1 cellular context compared by ENCODE assay signal in the genomic region with DNA sequence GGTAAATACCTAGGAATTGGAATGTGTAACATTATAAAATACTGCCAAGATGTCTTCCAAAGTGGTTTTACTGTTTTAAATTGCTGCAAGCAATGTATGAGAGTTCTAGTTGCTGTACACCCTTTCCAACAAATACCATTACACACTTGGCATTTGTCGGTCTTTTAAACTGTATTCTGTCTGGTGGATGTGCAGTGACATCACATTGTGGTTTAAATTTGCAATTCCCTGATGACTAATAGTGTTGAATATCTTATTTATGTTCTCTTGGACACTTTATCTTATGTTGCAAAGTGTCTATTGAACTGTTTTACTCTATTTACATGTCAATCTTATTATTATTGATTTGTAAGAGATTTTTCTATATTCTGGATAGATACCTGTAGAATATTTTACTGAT.
TF ChIP-seq lines count a peak whose summit lies in the region.

No MANE protein-coding gene starts in this region.

TF ChIP-seq in SK-N-SH, 30 proteins besides CTCF, POLR2A, EP300 and RAD21 (continued from another document):
- 0 out of 2 replicates have a peak, but pooled peaks have one; percentile 17 for TF ChIP-seq PBX3 (IDR thresholded peaks at IDR 0.05)
- TF ChIP-seq SMC3 (IDR thresholded peaks at IDR 0.05; ENCODE audit: low read depth, low read length): no peak
- no peak for TF ChIP-seq POLR2AphosphoS5 (IDR thresholded peaks at IDR 0.05; ENCODE audit: low read depth, low read length)
- TF ChIP-seq, protein P1, sequence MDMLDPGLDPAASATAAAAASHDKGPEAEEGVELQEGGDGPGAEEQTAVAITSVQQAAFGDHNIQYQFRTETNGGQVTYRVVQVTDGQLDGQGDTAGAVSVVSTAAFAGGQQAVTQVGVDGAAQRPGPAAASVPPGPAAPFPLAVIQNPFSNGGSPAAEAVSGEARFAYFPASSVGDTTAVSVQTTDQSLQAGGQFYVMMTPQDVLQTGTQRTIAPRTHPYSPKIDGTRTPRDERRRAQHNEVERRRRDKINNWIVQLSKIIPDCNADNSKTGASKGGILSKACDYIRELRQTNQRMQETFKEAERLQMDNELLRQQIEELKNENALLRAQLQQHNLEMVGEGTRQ (IDR thresholded peaks at IDR 0.05; ENCODE audit: borderline replicate concordance, low read depth, low read length): no peak
- TF ChIP-seq FOSL2 (IDR thresholded peaks at IDR 0.05; ENCODE audit: borderline replicate concordance, low read depth): peak; percentile 20; the same call in 1 of the 2 replicates
- no peak for TF ChIP-seq ZBTB33 (IDR thresholded peaks at IDR 0.05; ENCODE audit: borderline replicate concordance, low read depth)
